8 cellular contexts compared by ENCODE assay signal in the genomic region with DNA sequence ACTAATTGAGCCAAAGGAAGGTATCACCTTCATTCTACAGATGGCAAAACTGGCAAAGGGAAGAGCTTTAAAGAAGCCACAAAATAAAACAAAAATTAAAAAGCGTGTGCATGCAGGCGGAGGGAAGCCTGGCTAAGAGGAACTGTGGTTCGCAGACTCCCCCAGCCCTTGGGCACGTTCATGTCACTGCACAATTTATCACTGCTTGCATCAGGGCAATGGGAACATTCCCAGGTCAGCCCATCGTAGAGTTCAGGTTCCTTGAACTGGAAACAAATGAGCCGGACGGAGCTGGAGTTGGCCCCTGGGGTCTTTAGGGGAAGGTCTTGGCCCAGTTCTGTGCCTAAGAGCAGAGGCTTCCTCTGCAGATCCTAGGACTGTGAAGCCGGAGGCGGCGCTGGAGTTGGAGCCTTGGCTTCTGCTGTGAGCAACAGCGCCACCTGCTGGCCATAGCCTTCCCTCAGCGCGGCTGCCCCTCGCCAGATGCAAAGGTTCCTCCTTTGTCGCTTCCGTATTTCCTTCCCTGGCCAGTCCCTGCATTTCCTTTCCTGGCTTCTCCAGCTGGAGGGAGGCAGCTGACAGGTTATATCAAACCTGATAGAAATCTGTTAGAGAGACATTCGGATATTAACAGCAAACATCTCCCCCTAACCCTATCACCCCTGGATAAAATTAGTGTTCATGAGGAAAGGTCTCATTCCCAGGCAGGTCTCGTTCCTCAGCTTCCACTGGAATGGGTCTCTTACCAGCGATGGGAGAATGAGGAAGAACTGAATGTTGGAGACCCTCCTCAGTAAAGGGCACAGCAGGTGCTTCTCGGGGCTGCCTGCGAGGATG.
DNase-seq lines count a peak whose midpoint lies in the region; ATAC-seq and TF ChIP-seq lines count a peak whose summit lies in the region.
"Not testable (repeated sequence)": the region's sequence is repeated elsewhere in the genome, so short reads cannot be mapped to it uniquely, and the experiment has no call there.

No MANE protein-coding gene starts in this region.

- peak; percentile 92 for ATAC-seq in GM19452 (IDR thresholded peaks at IDR 0.05; ENCODE audit: unreplicated experiment)
- peak; percentile 62 for ATAC-seq in HG03469 (IDR thresholded peaks at IDR 0.05; ENCODE audit: unreplicated experiment)

- H3K9me3 ChIP-seq in CD4-positive, alpha-beta memory T cell (ENCODE audit: control insufficient read depth in 1 of 2, low read length in 2 of 2) = not testable (repeated sequence)

- H3K27ac Mint-ChIP-seq in CD4-positive, alpha-beta memory T cell = peak overlapping the region in 2 of 7 donors; percentile 65 to 72
- H3K27ac Mint-ChIP-seq in activated CD4-positive, alpha-beta memory T cell treated with anti-CD3 and anti-CD28 coated beads, Interleukin-2, amount 10 ng/mL, durations not matched to agents 7 days and 5 days = not testable (repeated sequence)

- TF ChIP-seq POLR2A in lower leg skin (IDR thresholded peaks at IDR 0.05) = not testable (repeated sequence)

- WGBS in lower leg skin, 2 donors = 22 to 23% methylated on average over 17 to 21 of the region's 21 CpGs

- POLR2A ChIA-PET in CD4-positive, alpha-beta memory T cell (lab: Charles Lee; ENCODE audit: partially characterized antibody) = not testable (repeated sequence)
- POLR2A ChIA-PET in activated CD4-positive, alpha-beta memory T cell treated with anti-CD3 and anti-CD28 coated beads, Interleukin-2, amount 10 ng/mL, durations not matched to agents 7 days and 5 days (lab: Charles Lee) = interaction anchor here (0.7 kb wide), 1 partner anchor 56 kb away, joined by 3 read pairs; no protein-coding TSS in a partner anchor

- not testable (repeated sequence) for H3K36me3 Mint-ChIP-seq in CD4-positive, alpha-beta memory T cell; activated CD4-positive, alpha-beta memory T cell treated with anti-CD3 and anti-CD28 coated beads, Interleukin-2, amount 10 ng/mL, durations not matched to agents 7 days and 5 days (ENCODE audit: low read depth)

- not testable (repeated sequence) for TF ChIP-seq CTCF in lower leg skin (IDR thresholded peaks at IDR 0.05)

- not testable (repeated sequence) for H3K27me3 Mint-ChIP-seq in CD4-positive, alpha-beta memory T cell; activated CD4-positive, alpha-beta memory T cell treated with anti-CD3 and anti-CD28 coated beads, Interleukin-2, amount 10 ng/mL, durations not matched to agents 7 days and 5 days

- not testable (repeated sequence) for H3K9me3 Mint-ChIP-seq in CD4-positive, alpha-beta memory T cell; activated CD4-positive, alpha-beta memory T cell treated with anti-CD3 and anti-CD28 coated beads, Interleukin-2, amount 10 ng/mL, durations not matched to agents 7 days and 5 days

- not testable (repeated sequence) for H3K36me3 ChIP-seq in CD4-positive, alpha-beta memory T cell (ENCODE audit: insufficient read depth, low read length)

- H3K4me3 Mint-ChIP-seq in CD4-positive, alpha-beta memory T cell = peak overlapping the region in 4 of 8 donors; percentile 17 to 58 (median 42)
- not testable (repeated sequence) for H3K4me3 Mint-ChIP-seq in activated CD4-positive, alpha-beta memory T cell treated with anti-CD3 and anti-CD28 coated beads, Interleukin-2, amount 10 ng/mL, durations not matched to agents 7 days and 5 days

- H3K4me3 ChIP-seq in CD4-positive, alpha-beta memory T cell (ENCODE audit: low read length in 2 of 2); lower leg skin (ENCODE audit: low read depth, poor library complexity, severe bottlenecking): not testable (repeated sequence)

- peaks cover 5 to 13% (median 6%) of the 10 kb centered on the region in 4 donors for H3K4me1 Mint-ChIP-seq in CD4-positive, alpha-beta memory T cell
- peaks cover 11% of the 10 kb centered on the region for H3K4me1 Mint-ChIP-seq in activated CD4-positive, alpha-beta memory T cell treated with anti-CD3 and anti-CD28 coated beads, Interleukin-2, amount 10 ng/mL, durations not matched to agents 7 days and 5 days

- DNase-seq in CD4-positive, alpha-beta memory T cell = peak; percentile 54 to 64 (median 59)
- DNase-seq in NOMO-1 treated with DMSO at 0.1 percent for 48 hours (lab: John Stamatoyannopoulos, UW; ENCODE audit: unreplicated experiment) (peak; percentile 60), dedifferentiated amniotic fluid mesenchymal stem cell (ENCODE audit: extremely low spot score) (peak; percentile 66), lower leg skin (ENCODE audit: low spot score in 2 of 2) (peak; percentile 75 to 97)
- DNase-seq in activated CD4-positive, alpha-beta memory T cell treated with anti-CD3 and anti-CD28 coated beads, Interleukin-2, amount 10 ng/mL, durations not matched to agents 7 days and 5 days = peak; percentile 74
- DNase-seq in stimulated activated CD4-positive, alpha-beta T cell treated with anti-CD3 and anti-CD28 coated beads, Interleukin-4, amount 100 ng/mL, for 48 hours (ENCODE audit: low read depth in 2 of 2) = peak; percentile 64 to 80

- H3K27me3 ChIP-seq in CD4-positive, alpha-beta memory T cell (ENCODE audit: insufficient read depth, low read length) = not testable (repeated sequence)

- CTCF ChIA-PET in CD4-positive, alpha-beta memory T cell (lab: Charles Lee; ENCODE audit: partially characterized antibody) = interaction anchor here (0.6 to 4.8 kb wide), 16 partner anchors 9 to 785 kb away, joined by 3 to 20 read pairs (median 5); no protein-coding TSS in a partner anchor
- CTCF ChIA-PET in activated CD4-positive, alpha-beta memory T cell treated with anti-CD3 and anti-CD28 coated beads, Interleukin-2, amount 10 ng/mL, durations not matched to agents 7 days and 5 days (lab: Charles Lee) = interaction anchor here (0.7 to 1.7 kb wide), 12 partner anchors 9 to 70 kb away, joined by 3 to 10 read pairs (median 4); no protein-coding TSS in a partner anchor

- H3K27ac ChIP-seq in CD4-positive, alpha-beta memory T cell (ENCODE audit: low read depth, low read length) = not testable (repeated sequence)

- not testable (repeated sequence) for H3K4me1 ChIP-seq in CD4-positive, alpha-beta memory T cell (ENCODE audit: insufficient read depth, low read length)

- intact Hi-C loops in CD4-positive, alpha-beta memory T cell (cut with micrococcal nuclease) = loop anchor here (2.0 kb wide), 2 partner anchors 62 to 72 kb away; no protein-coding TSS in a partner anchor
- intact Hi-C loops in lower leg skin (cut with DNase I; ENCODE audit: low total_unique reads) = loop anchor here (5.0 kb wide), 1 partner anchor 67 kb away; no protein-coding TSS in a partner anchor
